8 cellular contexts compared by ENCODE assay signal in the genomic region with DNA sequence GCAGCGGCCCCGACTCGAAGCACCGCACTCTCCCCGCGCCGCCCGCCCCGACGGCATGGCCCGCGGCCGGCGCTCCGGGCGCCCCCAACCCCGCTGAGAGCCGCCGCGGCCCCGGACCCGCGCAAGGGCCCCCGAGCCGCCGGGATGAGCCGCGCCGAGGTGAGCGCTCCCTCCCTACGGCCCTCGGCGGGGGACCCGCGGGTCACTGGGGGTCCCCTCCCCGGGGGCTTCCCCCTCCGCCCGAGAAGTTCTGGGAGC. TPM values are rescaled to one million over a fixed set of nuclear protein-coding genes. Genes with fewer than 3 reads are reported as not detected.
A peak's percentile ranks its signal among the peaks of the same experiment; 100 is the strongest.
DNase-seq lines count a peak whose midpoint lies in the region; ATAC-seq and TF ChIP-seq lines count a peak whose summit lies in the region.

No MANE protein-coding gene starts in this region.

- H4K20me1 ChIP-seq in mammary epithelial cell (ENCODE audit: insufficient read depth, low read length), result no peaks in the 10 kb centered on the region

- H3K9me3 Mint-ChIP-seq in naive thymus-derived CD4-positive, alpha-beta T cell, result no peaks in the 10 kb centered on the region

- ATAC-seq in GM18517 (IDR thresholded peaks at IDR 0.05; ENCODE audit: unreplicated experiment) (peak; percentile 23), HG03280 (IDR thresholded peaks at IDR 0.05; ENCODE audit: unreplicated experiment) (peak; percentile 1), HG03521 (IDR thresholded peaks at IDR 0.05; ENCODE audit: unreplicated experiment) (no peak)
- no peak for ATAC-seq in naive thymus-derived CD4-positive, alpha-beta T cell

- intact Hi-C loops in mammary epithelial cell (cut with micrococcal nuclease), result loop anchor here (2.0 to 10.0 kb wide), 3 partner anchors 77 to 201 kb away; no protein-coding TSS in a partner anchor
- intact Hi-C loops in naive thymus-derived CD4-positive, alpha-beta T cell (cut with micrococcal nuclease), result loop anchor here (1.0 to 10.0 kb wide), 11 partner anchors 57 to 1551 kb away; a partner anchor contains a TSS

- POLR2A ChIA-PET in naive thymus-derived CD4-positive, alpha-beta T cell (lab: Charles Lee), result interaction anchor here (1.0 to 2.1 kb wide), 3 partner anchors 56 to 208 kb away, joined by 3 to 12 read pairs (median 4); a partner anchor contains a TSS

- in situ Hi-C loops in mammary epithelial cell (cut with MboI; ENCODE audit: low sequenced_read_pairs in 2 of 2), result loop anchor here in 1 of 2 donors (10.0 kb wide), 1 partner anchor 239 kb away; no protein-coding TSS in a partner anchor

- no CpG with 5 or more reads among the region's 38 CpGs for WGBS in mammary epithelial cell (ENCODE audit: low coverage, missing lambda C conversion rate)

- H3K4me1 ChIP-seq in mammary epithelial cell (ENCODE audit: insufficient read depth, low read length), result peaks cover 37% of the 10 kb centered on the region
- H3K4me1 ChIP-seq in naive thymus-derived CD4-positive, alpha-beta T cell (ENCODE audit: control insufficient read depth in 2 of 2, insufficient read depth in 2 of 2, low read length in 2 of 2), result peaks cover 9 to 11% of the 10 kb centered on the region in 2 donors

- peak overlapping the region; percentile 82 to 90 (median 85) for H3K4me3 ChIP-seq in mammary epithelial cell (replicated peaks in 1 of 3; ENCODE audit: insufficient read depth in 1 of 3, low read depth in 2 of 3, low read length in 3 of 3)
- peak overlapping the region; percentile 74 for H3K4me3 ChIP-seq in naive thymus-derived CD4-positive, alpha-beta T cell (ENCODE audit: low read length)

- TF ChIP-seq CTCF in mammary epithelial cell (conservative IDR thresholded peaks at IDR 0.05 in 1 of 2, IDR thresholded peaks at IDR 0.05 in 1 of 2; ENCODE audit: extremely low read depth in 1 of 2, insufficient read depth in 1 of 2, low read depth in 1 of 2, low read length in 2 of 2), result no peak

- H3K79me2 ChIP-seq in mammary epithelial cell (ENCODE audit: insufficient read depth, low read length), result peaks cover 44% of the 10 kb centered on the region

- H2AFZ ChIP-seq in mammary epithelial cell (ENCODE audit: low read depth, low read length), result peak overlapping the region; percentile 84

- H3K36me3 Mint-ChIP-seq in naive thymus-derived CD4-positive, alpha-beta T cell, result no peaks in the 10 kb centered on the region

- peak overlapping the region in 6 of 9 donors; percentile 17 to 83 (median 61) for H3K27ac Mint-ChIP-seq in naive thymus-derived CD4-positive, alpha-beta T cell

- peaks cover 5 to 19% (median 14%) of the 10 kb centered on the region in 7 donors for H3K4me1 Mint-ChIP-seq in naive thymus-derived CD4-positive, alpha-beta T cell

- BruUV-seq in mammary epithelial cell (replicated peaks; lab: Mats Ljungman, UMichigan), result no TSS peak

- H3K27me3 Mint-ChIP-seq in naive thymus-derived CD4-positive, alpha-beta T cell, result peaks cover 0 to 49% (median 5%) of the 10 kb centered on the region in 5 donors

- DNase-seq in mammary epithelial cell, result no peak
- DNase-seq in naive thymus-derived CD4-positive, alpha-beta T cell, result peak in 1 of 9 donors; percentile 26
- no peak for DNase-seq in NCI-H146 (lab: John Stamatoyannopoulos, UW)
- DNase-seq in NCI-H2196 (lab: John Stamatoyannopoulos, UW; ENCODE audit: unreplicated experiment), result no peak
- no peak for DNase-seq in GM19238 (ENCODE audit: insufficient read length, low spot score)

- peak overlapping the region; percentile 73 to 97 (median 84) for H3K4me3 Mint-ChIP-seq in naive thymus-derived CD4-positive, alpha-beta T cell

- dilution Hi-C loops in mammary epithelial cell (cut with HindIII; ENCODE audit: low sequenced_read_pairs), result loop anchor here (5.0 kb wide), 1 partner anchor 121 kb away; no protein-coding TSS in a partner anchor

- peak overlapping the region; percentile 86 for H3K9ac ChIP-seq in mammary epithelial cell (ENCODE audit: insufficient read depth, low read length)

- CTCF ChIA-PET in mammary epithelial cell (lab: Charles Lee; ENCODE audit: low non-redundant PET), result interaction anchor here (0.6 to 1.2 kb wide), 3 partner anchors 125 to 207 kb away, joined by 3 to 5 read pairs (median 4); no protein-coding TSS in a partner anchor
- CTCF ChIA-PET in naive thymus-derived CD4-positive, alpha-beta T cell (lab: Charles Lee), result interaction anchor here (0.5 to 8.1 kb wide), 4 partner anchors 65 to 1916 kb away, joined by 3 to 113 read pairs (median 4); no protein-coding TSS in a partner anchor

- peak overlapping the region; percentile 84 for H3K27ac ChIP-seq in mammary epithelial cell (ENCODE audit: insufficient read depth, low read depth, low read length)
- peak overlapping the region; percentile 56 for H3K27ac ChIP-seq in naive thymus-derived CD4-positive, alpha-beta T cell (ENCODE audit: low read depth, low read length)

- peaks cover 4% of the 10 kb centered on the region for H3K36me3 ChIP-seq in mammary epithelial cell (ENCODE audit: insufficient read depth, low read length)
- no peaks in the 10 kb centered on the region for H3K36me3 ChIP-seq in naive thymus-derived CD4-positive, alpha-beta T cell (ENCODE audit: control insufficient read depth in 2 of 3, insufficient read depth in 3 of 3, low read length in 3 of 3)

- no peaks in the 10 kb centered on the region for H3K9me3 ChIP-seq in mammary epithelial cell (replicated peaks; ENCODE audit: insufficient read depth, low read length)
- no peaks in the 10 kb centered on the region for H3K9me3 ChIP-seq in naive thymus-derived CD4-positive, alpha-beta T cell (ENCODE audit: control insufficient read depth in 2 of 3, low read length in 3 of 3)

- H3K27me3 ChIP-seq in mammary epithelial cell (ENCODE audit: insufficient read depth, low read length), result no peaks in the 10 kb centered on the region
- H3K27me3 ChIP-seq in naive thymus-derived CD4-positive, alpha-beta T cell (ENCODE audit: control insufficient read depth in 2 of 2, insufficient read depth in 2 of 2, low read length in 2 of 2), result peaks cover 0 to 12% of the 10 kb centered on the region in 2 donors

- H3K4me2 ChIP-seq in mammary epithelial cell (ENCODE audit: insufficient read depth, low read depth, low read length), result peak overlapping the region; percentile 100

RNA-seq across cellular contexts. Expression of a gene that starts 0.8 kb away (rescaled TPM):
- total RNA-seq in mammary epithelial cell, result 10 to 100 TPM; 42.0 to 48.8 TPM
- polyA plus RNA-seq in mammary epithelial cell, result 5.6 TPM
- polyA minus RNA-seq in mammary epithelial cell, result 61.9 TPM
- total RNA-seq in naive thymus-derived CD4-positive, alpha-beta T cell, result 1 to 10 TPM in 3 of 5 experiments, under 1 TPM in 2; 0.73 to 5.7 (median 1.7) TPM
- polyA plus RNA-seq in naive thymus-derived CD4-positive, alpha-beta T cell, result not detected

RNA-seq across cellular contexts. Expression of a gene that starts 56.4 kb away (rescaled TPM):
- 10 to 100 TPM; 14.3 to 16.4 TPM for total RNA-seq in mammary epithelial cell
- polyA plus RNA-seq in mammary epithelial cell, result 6.7 TPM
- not detected for polyA minus RNA-seq in mammary epithelial cell
- total RNA-seq in naive thymus-derived CD4-positive, alpha-beta T cell, result 10 to 100 TPM; 11.2 to 24.1 (median 17.3) TPM
- 10 to 100 TPM; 17.9 to 23.4 TPM for polyA plus RNA-seq in naive thymus-derived CD4-positive, alpha-beta T cell

Comparison
In these comparisons a context has a peak if more than half of its experiments do, and no peak if none do; other contexts are left out.
1. ATAC-seq: peak in GM18517 (single experiment) and HG03280 (single experiment); none in naive thymus-derived CD4-positive, alpha-beta T cell (single experiment) and HG03521 (single experiment).
2. RNA of a gene that starts 0.8 kb away (total RNA-seq): 42.0 to 48.8 TPM in mammary epithelial cell; 0.73 to 5.7 TPM in naive thymus-derived CD4-positive, alpha-beta T cell; every median in the first group is over 4 times any median in the second.